In genomic region chr4:51909236-51909703, GRCh38 we compare ENCODE assay signal across 29 cellular contexts.
A peak's percentile ranks its signal among the peaks of the same experiment; 100 is the strongest.
DNase-seq lines count a peak whose midpoint lies in the region; ATAC-seq and TF ChIP-seq lines count a peak whose summit lies in the region.
"Had no signal": no experiment of that assay in that cellular context is flagged by ENCODE, and none has a peak within 500 bp of the region (broad histone marks: within the 10 kb centered on the region; RNA-seq: fewer than 3 reads in every experiment).

No MANE protein-coding gene starts in this region.

- H3K9me3 ChIP-seq in Caco-2 (no peaks in the 10 kb centered on the region), hepatocyte (ENCODE audit: low read depth) (no peaks in the 10 kb centered on the region), BE2C (no peaks in the 10 kb centered on the region)
- H3K9me3 ChIP-seq: gastrocnemius medialis, SJSA1, spleen, tibial nerve had no signal

- peak overlapping the region; percentile 53 for H3K4me2 ChIP-seq in hepatocyte

- H3K4me3 Mint-ChIP-seq in Caco-2 (ENCODE audit: unreplicated experiment) (peak overlapping the region; percentile 61), nephron (no peak overlapping the region)
- H3K4me3 Mint-ChIP-seq: activated CD4-positive, alpha-beta memory T cell treated with anti-CD3 and anti-CD28 coated beads, Interleukin-2, amount 10 ng/mL, durations not matched to agents 7 days and 5 days; activated naive CD8-positive, alpha-beta T cell; activated T-helper 17 cell treated with anti-CD3 and anti-CD28 coated beads, Interleukin-2, amount 50 U/mL, for 72 hours; memory B cell; naive B cell had no signal

- H3K27ac Mint-ChIP-seq in Caco-2 (ENCODE audit: unreplicated experiment) (peak overlapping the region; percentile 83), nephron (peak overlapping the region; percentile 39 to 64 (median 57))
- H3K27ac Mint-ChIP-seq: activated CD4-positive, alpha-beta memory T cell treated with anti-CD3 and anti-CD28 coated beads, Interleukin-2, amount 10 ng/mL, durations not matched to agents 7 days and 5 days; activated naive CD8-positive, alpha-beta T cell; activated T-helper 17 cell treated with anti-CD3 and anti-CD28 coated beads, Interleukin-2, amount 50 U/mL, for 72 hours; memory B cell; naive B cell had no signal

- peak overlapping the region; percentile 92 for H3K27ac ChIP-seq in hepatocyte
- H3K27ac ChIP-seq: gastrocnemius medialis, GM23248, SJSA1, spleen, tibial nerve had no signal

- H3K36me3 Mint-ChIP-seq in Caco-2 (ENCODE audit: insufficient read depth, unreplicated experiment) (peaks cover 34% of the 10 kb centered on the region), nephron (ENCODE audit: low read depth) (peaks cover 67% of the 10 kb centered on the region)

- TF ChIP-seq CTCF in Caco-2 (IDR thresholded peaks at IDR 0.05; ENCODE audit: insufficient read depth in 1 of 2, low read depth in 1 of 2, low read length in 1 of 2, severe bottlenecking in 1 of 2, unreplicated experiment in 1 of 2) (no peak), hepatocyte (IDR thresholded peaks at IDR 0.05; ENCODE audit: poor library complexity) (no peak), nephron (IDR thresholded peaks at IDR 0.05; ENCODE audit: unreplicated experiment in 3 of 3) (no peak), BE2C (IDR thresholded peaks at IDR 0.05; ENCODE audit: low read depth, low read length) (no peak)

- 67% methylated on average over 7 of the region's 7 CpGs for WGBS in hepatocyte (ENCODE audit: low lambda C conversion rate, missing lambda C conversion rate)

- H3K4me1 Mint-ChIP-seq in Caco-2 (ENCODE audit: low read depth, unreplicated experiment) (peaks cover 20% of the 10 kb centered on the region), nephron (no peaks in the 10 kb centered on the region)
- H3K4me1 Mint-ChIP-seq: activated T-helper 17 cell treated with anti-CD3 and anti-CD28 coated beads, Interleukin-2, amount 50 U/mL, for 72 hours had no signal

- CTCF ChIA-PET in Caco-2 (lab: Charles Lee) = interaction anchor here (1.4 kb wide), 1 partner anchor 67 kb away, joined by 3 read pairs; no protein-coding TSS in a partner anchor

- H3K27me3 ChIP-seq in Caco-2 (replicated peaks; ENCODE audit: control insufficient read depth, insufficient read depth, low read length) (no peaks in the 10 kb centered on the region), hepatocyte (no peaks in the 10 kb centered on the region), BE2C (no peaks in the 10 kb centered on the region)
- H3K27me3 ChIP-seq: gastrocnemius medialis, SJSA1, spleen, tibial nerve had no signal

- peak; percentile 83 to 85 for DNase-seq in Caco-2
- peak; percentile 72 for DNase-seq in NOMO-1 treated with DMSO at 0.1 percent for 48 hours (lab: John Stamatoyannopoulos, UW; ENCODE audit: unreplicated experiment)
- DNase-seq in hepatocyte (ENCODE audit: low spot score) = peak; percentile 85
- no peak for DNase-seq in BE2C
- no peak for DNase-seq in putamen (ENCODE audit: low spot score)
- no peak for DNase-seq in COLO829 (ENCODE audit: low spot score)
- DNase-seq: activated CD4-positive, alpha-beta memory T cell treated with anti-CD3 and anti-CD28 coated beads, Interleukin-2, amount 10 ng/mL, durations not matched to agents 7 days and 5 days; activated CD4-positive, alpha-beta T cell treated with anti-CD3 and anti-CD28 coated beads for 1 hour; activated CD8-positive, alpha-beta memory T cell treated with anti-CD3 and anti-CD28 coated beads, Interleukin-2, amount 50 U/mL, for 48 hours; aorta; caudate nucleus; gastrocnemius medialis; GM23248; naive B cell; NCI-H1105 treated with DMSO at 0.1 percent for 48 hours; NCI-H1930; NCI-H524 treated with DMSO at 0.1 percent for 48 hours; NK-92 treated with Interleukin-12 subunit alpha and Interleukin-12 subunit beta, amount 100 ng/mL, for 24 hours; occipital lobe; retina; spleen; T-helper 1 cell had no signal

- peaks cover 2% of the 10 kb centered on the region; the same call in 1 of the 2 replicates for H3K36me3 ChIP-seq in Caco-2 (ENCODE audit: control insufficient read depth, insufficient read depth, low read length)
- H3K36me3 ChIP-seq in hepatocyte (replicated peaks; ENCODE audit: insufficient read depth, low read depth) = peaks cover 1% of the 10 kb centered on the region
- H3K36me3 ChIP-seq in BE2C = peaks cover 83% of the 10 kb centered on the region

- no peaks in the 10 kb centered on the region for H3K27me3 Mint-ChIP-seq in Caco-2 (ENCODE audit: insufficient read depth, unreplicated experiment)
- no peaks in the 10 kb centered on the region for H3K27me3 Mint-ChIP-seq in nephron (ENCODE audit: low read depth)
- H3K27me3 Mint-ChIP-seq: activated CD4-positive, alpha-beta memory T cell treated with anti-CD3 and anti-CD28 coated beads, Interleukin-2, amount 10 ng/mL, durations not matched to agents 7 days and 5 days; activated naive CD8-positive, alpha-beta T cell; activated T-helper 17 cell treated with anti-CD3 and anti-CD28 coated beads, Interleukin-2, amount 50 U/mL, for 72 hours; memory B cell; naive B cell had no signal

- H4K20me1 ChIP-seq in hepatocyte (ENCODE audit: insufficient read depth, poor library complexity, severe bottlenecking) = no peaks in the 10 kb centered on the region

- POLR2A ChIA-PET in Caco-2 (lab: Charles Lee) = no interaction called here

- H3K79me2 ChIP-seq in hepatocyte = no peaks in the 10 kb centered on the region

- H3K4me3 ChIP-seq in Caco-2 (ENCODE audit: low read depth, low read length) = no peak overlapping the region
- H3K4me3 ChIP-seq in hepatocyte = no peak overlapping the region
- H3K4me3 ChIP-seq in BE2C (ENCODE audit: low read depth, low read length) = no peak overlapping the region
- H3K4me3 ChIP-seq: gastrocnemius medialis, GM23248, SJSA1, spleen, tibial nerve had no signal

- no peak for ATAC-seq in HG02973 (IDR thresholded peaks at IDR 0.05; ENCODE audit: unreplicated experiment)
- ATAC-seq: activated T-helper 17 cell treated with anti-CD3 and anti-CD28 coated beads, Interleukin-2, amount 50 U/mL, for 72 hours; gastrocnemius medialis had no signal

- H3K9me2 ChIP-seq in hepatocyte (replicated peaks; ENCODE audit: insufficient read depth) = no peaks in the 10 kb centered on the region

- H3K9me3 Mint-ChIP-seq in Caco-2 (ENCODE audit: unreplicated experiment) (no peaks in the 10 kb centered on the region), nephron (no peaks in the 10 kb centered on the region)
- H3K9me3 Mint-ChIP-seq: activated CD4-positive, alpha-beta memory T cell treated with anti-CD3 and anti-CD28 coated beads, Interleukin-2, amount 10 ng/mL, durations not matched to agents 7 days and 5 days; activated T-helper 17 cell treated with anti-CD3 and anti-CD28 coated beads, Interleukin-2, amount 50 U/mL, for 72 hours; memory B cell; naive B cell had no signal

- no TSS peak for BruUV-seq in Caco-2 (replicated peaks; lab: Mats Ljungman, UMichigan)

- H3K4me1 ChIP-seq in Caco-2 (peaks cover 24% of the 10 kb centered on the region), hepatocyte (ENCODE audit: insufficient read depth) (peaks cover 19% of the 10 kb centered on the region), BE2C (no peaks in the 10 kb centered on the region)
- H3K4me1 ChIP-seq: gastrocnemius medialis, SJSA1 had no signal

- intact Hi-C loops in Caco-2 (cut with micrococcal nuclease; ENCODE audit: unreplicated experiment) = loop anchor here (1.0 kb wide), 2 partner anchors 13 to 67 kb away; no protein-coding TSS in a partner anchor

- no peak overlapping the region for H2AFZ ChIP-seq in hepatocyte
- H2AFZ ChIP-seq: GM23248 had no signal

Comparison
In these comparisons a context has a peak if more than half of its experiments do, and no peak if none do; other contexts are left out.
1. DNase-seq: peak in Caco-2 (2 of 2), NOMO-1 treated with DMSO at 0.1 percent for 48 hours (single experiment) and hepatocyte (single experiment); none in BE2C (single experiment), putamen (single experiment) and COLO829 (single experiment).